ENCODE assay signal across 9 cellular contexts in genomic region chr10:60816624-60817023, GRCh38. TPM values are rescaled to one million over a fixed set of nuclear protein-coding genes. Genes with fewer than 3 reads are reported as not detected.
DNase-seq lines count a peak whose midpoint lies in the region; ATAC-seq and TF ChIP-seq lines count a peak whose summit lies in the region.
"Had no signal": no experiment of that assay in that cellular context is flagged by ENCODE, and none has a peak within 500 bp of the region (broad histone marks: within the 10 kb centered on the region; RNA-seq: fewer than 3 reads in every experiment).

No MANE protein-coding gene starts in this region.

- peaks cover 5% of the 10 kb centered on the region for H3K27me3 Mint-ChIP-seq in progenitor cell of endocrine pancreas

- H3K4me3 ChIP-seq in adrenal gland, result no peak overlapping the region
- H3K4me3 ChIP-seq in cardiac muscle cell, result no peak overlapping the region

- no peaks in the 10 kb centered on the region for H3K36me3 ChIP-seq in adrenal gland (replicated peaks in 1 of 2)
- no peaks in the 10 kb centered on the region for H3K36me3 ChIP-seq in cardiac muscle cell
- H3K36me3 ChIP-seq: BLaER1 treated with 17β-estradiol and CSF1 and Interleukin-3, amounts not matched to agents 10 nM and 100 nM had no signal

- intact Hi-C loops in adrenal gland (cut with DNase I), result loop anchor here (5.0 to 10.0 kb wide), 3 partner anchors 146 to 768 kb away; no protein-coding TSS in a partner anchor

- H3K27ac Mint-ChIP-seq in progenitor cell of endocrine pancreas, result no peak overlapping the region

- TF ChIP-seq POLR2A in adrenal gland (IDR thresholded peaks at IDR 0.05), result no peak

- H3K36me3 Mint-ChIP-seq in progenitor cell of endocrine pancreas (ENCODE audit: insufficient read depth), result no peaks in the 10 kb centered on the region

- H3K4me3 Mint-ChIP-seq in progenitor cell of endocrine pancreas (ENCODE audit: low read depth), result no peak overlapping the region

- H3K27ac ChIP-seq in adrenal gland (peak overlapping the region in 2 of 5 donors; percentile 18 to 50), cardiac muscle cell (no peak overlapping the region)

- H3K4me1 Mint-ChIP-seq in progenitor cell of endocrine pancreas (ENCODE audit: low read depth), result no peaks in the 10 kb centered on the region

- TF ChIP-seq CTCF in adrenal gland (IDR thresholded peaks at IDR 0.05) (peak; percentile 65 to 97 (median 88)), cardiac muscle cell (IDR thresholded peaks at IDR 0.05; ENCODE audit: low read depth, low read length) (peak; percentile 77), progenitor cell of endocrine pancreas (IDR thresholded peaks at IDR 0.05; ENCODE audit: unreplicated experiment) (peak; percentile 87)

- H3K9me3 Mint-ChIP-seq in progenitor cell of endocrine pancreas (ENCODE audit: low read depth), result no peaks in the 10 kb centered on the region

- 7 to 11% (median 8%) methylated on average over 3 of the region's 3 CpGs for WGBS in adrenal gland, 4 donors

- peak; percentile 7 for DNase-seq in DMS79 treated with DMSO at 0.1 percent for 48 hours (lab: John Stamatoyannopoulos, UW)
- no peak for DNase-seq in DMS79 (lab: John Stamatoyannopoulos, UW)
- peak; percentile 66 for DNase-seq in NCI-H748 (lab: John Stamatoyannopoulos, UW; ENCODE audit: unreplicated experiment)
- DNase-seq in adrenal gland, result peak; percentile 53 to 81 (median 70)
- peak; percentile 82 to 94 for DNase-seq in cardiac muscle cell (ENCODE audit: low read depth in 1 of 2, low spot score in 1 of 2)
- no peak for DNase-seq in progenitor cell of endocrine pancreas (ENCODE audit: low spot score, unreplicated experiment)

- no peaks in the 10 kb centered on the region for H3K27me3 ChIP-seq in adrenal gland
- no peaks in the 10 kb centered on the region for H3K27me3 ChIP-seq in cardiac muscle cell
- H3K27me3 ChIP-seq: BLaER1 treated with 17β-estradiol and CSF1 and Interleukin-3, amounts not matched to agents 10 nM and 100 nM had no signal

- peak; percentile 89 for ATAC-seq in GM19372 (IDR thresholded peaks at IDR 0.05; ENCODE audit: low read depth, unreplicated experiment)
- peak; percentile 84 for ATAC-seq in HG03432 (IDR thresholded peaks at IDR 0.05; ENCODE audit: unreplicated experiment)

- H3K9me3 ChIP-seq in adrenal gland (replicated peaks in 1 of 3) (no peaks in the 10 kb centered on the region), cardiac muscle cell (ENCODE audit: low read depth) (no peaks in the 10 kb centered on the region)
- H3K9me3 ChIP-seq: BLaER1 treated with 17β-estradiol and CSF1 and Interleukin-3, amounts not matched to agents 10 nM and 100 nM had no signal

- H3K4me1 ChIP-seq in adrenal gland (replicated peaks in 1 of 2) (peaks cover 6 to 19% of the 10 kb centered on the region in 2 donors), cardiac muscle cell (ENCODE audit: low read depth) (no peaks in the 10 kb centered on the region)

RNA-seq across cellular contexts. Expression of gene CDK1, which starts 38.3 kb away (rescaled TPM):
- total RNA-seq in adrenal gland (1 to 10 TPM; 1.1 to 5.4 (median 2.4) TPM), cardiac muscle cell (20.1 and 65.3 TPM in 2 replicates), progenitor cell of endocrine pancreas (38.2 and 39.2 TPM in 2 replicates)
- polyA plus RNA-seq in adrenal gland (1 to 10 TPM; 1.1 to 4.3 (median 1.5) TPM), cardiac muscle cell (34.0 and 172 TPM in 2 replicates)

Comparison
In these comparisons a context has a peak if more than half of its experiments do, and no peak if none do; other contexts are left out.
1. DNase-seq: peak in DMS79 treated with DMSO at 0.1 percent for 48 hours (single experiment), NCI-H748 (single experiment), adrenal gland (7 of 7) and cardiac muscle cell (2 of 2); none in DMS79 (single experiment) and progenitor cell of endocrine pancreas (single experiment).
2. Peak in every context shown above with its lines, with median percentiles within 50 percentile points of each other: CTCF ChIP-seq.